ENCODE assay signal across 12 cellular contexts in genomic region chr6:156984178-156984738, GRCh38.
DNase-seq lines count a peak whose midpoint lies in the region; ATAC-seq and TF ChIP-seq lines count a peak whose summit lies in the region.
"Had no signal": no experiment of that assay in that cellular context is flagged by ENCODE, and none has a peak within 500 bp of the region (broad histone marks: within the 10 kb centered on the region; RNA-seq: fewer than 3 reads in every experiment).

No MANE protein-coding gene starts in this region.

- 94% methylated on average over 3 of the region's 3 CpGs for WGBS in smooth muscle cell (ENCODE audit: low lambda C conversion rate)

- H3K9me3 ChIP-seq in smooth muscle cell (replicated peaks; ENCODE audit: low read depth), result no peaks in the 10 kb centered on the region
- no peaks in the 10 kb centered on the region for H3K9me3 ChIP-seq in effector memory CD4-positive, alpha-beta T cell (ENCODE audit: control insufficient read depth, low read length)

- no peaks in the 10 kb centered on the region for H3F3A ChIP-seq in smooth muscle cell (ENCODE audit: low read depth)

- peak overlapping the region; percentile 74 for H3K27ac Mint-ChIP-seq in activated CD4-positive, alpha-beta T cell treated with anti-CD3 and anti-CD28 coated beads, Interleukin-2, amount 10 ng/mL, durations not matched to agents 7 days and 5 days
- peak overlapping the region; percentile 13 for H3K27ac Mint-ChIP-seq in activated naive CD8-positive, alpha-beta T cell

- CTCF ChIA-PET in activated CD4-positive, alpha-beta T cell treated with anti-CD3 and anti-CD28 coated beads, Interleukin-2, amount 10 ng/mL, durations not matched to agents 7 days and 5 days (lab: Charles Lee), result no interaction called here

- DNase-seq in activated CD4-positive, alpha-beta T cell treated with anti-CD3 and anti-CD28 coated beads, Interleukin-2, amount 10 ng/mL, durations not matched to agents 7 days and 5 days, result peak; percentile 24
- DNase-seq in activated CD4-positive, alpha-beta T cell treated with anti-CD3 and anti-CD28 coated beads, Interleukin-2, amount 50 U/mL, for 1 hour, result no peak
- DNase-seq in smooth muscle cell (lab: John Stamatoyannopoulos, UW; ENCODE audit: unreplicated experiment), result no peak
- DNase-seq in superior temporal gyrus (ENCODE audit: extremely low spot score), result no peak
- no peak for DNase-seq in NCI-H524 treated with DMSO at 0.1 percent for 48 hours (lab: John Stamatoyannopoulos, UW)
- no peak for DNase-seq in effector memory CD4-positive, alpha-beta T cell
- DNase-seq: anterior cingulate cortex, GF-D8, NCI-H146, occipital lobe had no signal

- no peak overlapping the region for H3K9ac ChIP-seq in smooth muscle cell (ENCODE audit: low read depth)

- POLR2A ChIA-PET in activated CD4-positive, alpha-beta T cell treated with anti-CD3 and anti-CD28 coated beads, Interleukin-2, amount 10 ng/mL, durations not matched to agents 7 days and 5 days (lab: Charles Lee), result no interaction called here

- H3K27me3 Mint-ChIP-seq in activated CD4-positive, alpha-beta T cell treated with anti-CD3 and anti-CD28 coated beads, Interleukin-2, amount 10 ng/mL, durations not matched to agents 7 days and 5 days, result no peaks in the 10 kb centered on the region
- no peaks in the 10 kb centered on the region for H3K27me3 Mint-ChIP-seq in activated naive CD8-positive, alpha-beta T cell

- no peaks in the 10 kb centered on the region for H3K36me3 Mint-ChIP-seq in activated CD4-positive, alpha-beta T cell treated with anti-CD3 and anti-CD28 coated beads, Interleukin-2, amount 10 ng/mL, durations not matched to agents 7 days and 5 days (ENCODE audit: low read depth)
- no peaks in the 10 kb centered on the region for H3K36me3 Mint-ChIP-seq in activated naive CD8-positive, alpha-beta T cell

- no peak overlapping the region for H2AFZ ChIP-seq in smooth muscle cell (ENCODE audit: low read depth)

- no peak overlapping the region for H3K4me3 ChIP-seq in smooth muscle cell
- H3K4me3 ChIP-seq in effector memory CD4-positive, alpha-beta T cell (ENCODE audit: insufficient read depth, low read depth, low read length, poor library complexity, severe bottlenecking), result no peak overlapping the region

- H3K27ac ChIP-seq in smooth muscle cell (ENCODE audit: low read depth), result no peak overlapping the region
- H3K27ac ChIP-seq in effector memory CD4-positive, alpha-beta T cell (ENCODE audit: insufficient read depth, low read length, poor library complexity, severe bottlenecking), result no peak overlapping the region

- peak overlapping the region; percentile 17 for H3K4me2 ChIP-seq in smooth muscle cell

- H3K4me3 Mint-ChIP-seq in activated CD4-positive, alpha-beta T cell treated with anti-CD3 and anti-CD28 coated beads, Interleukin-2, amount 10 ng/mL, durations not matched to agents 7 days and 5 days, result peak overlapping the region; percentile 13
- no peak overlapping the region for H3K4me3 Mint-ChIP-seq in activated naive CD8-positive, alpha-beta T cell

- H3K4me1 ChIP-seq in smooth muscle cell (ENCODE audit: low read depth), result peaks cover 10% of the 10 kb centered on the region
- H3K4me1 ChIP-seq in effector memory CD4-positive, alpha-beta T cell (ENCODE audit: control insufficient read depth, insufficient read depth, low read length, poor library complexity, severe bottlenecking), result peaks cover 7% of the 10 kb centered on the region

- peaks cover 100% of the 10 kb centered on the region for H4K20me1 ChIP-seq in smooth muscle cell (ENCODE audit: low read depth)

- peaks cover 58% of the 10 kb centered on the region for H3K4me1 Mint-ChIP-seq in activated CD4-positive, alpha-beta T cell treated with anti-CD3 and anti-CD28 coated beads, Interleukin-2, amount 10 ng/mL, durations not matched to agents 7 days and 5 days
- H3K4me1 Mint-ChIP-seq in activated naive CD8-positive, alpha-beta T cell (ENCODE audit: low read depth), result peaks cover 87% of the 10 kb centered on the region

- no peaks in the 10 kb centered on the region for H3K36me3 ChIP-seq in smooth muscle cell (ENCODE audit: low read depth)
- H3K36me3 ChIP-seq in effector memory CD4-positive, alpha-beta T cell (ENCODE audit: control insufficient read depth, insufficient read depth, low read length), result no peaks in the 10 kb centered on the region

- no peaks in the 10 kb centered on the region for H3K9me3 Mint-ChIP-seq in activated CD4-positive, alpha-beta T cell treated with anti-CD3 and anti-CD28 coated beads, Interleukin-2, amount 10 ng/mL, durations not matched to agents 7 days and 5 days
- no peaks in the 10 kb centered on the region for H3K9me3 Mint-ChIP-seq in activated naive CD8-positive, alpha-beta T cell (ENCODE audit: low read depth)

- TF ChIP-seq CTCF in smooth muscle cell (IDR thresholded peaks at IDR 0.05; ENCODE audit: borderline replicate concordance, insufficient read depth, poor library complexity, severe bottlenecking), result no peak

- ATAC-seq in HG02884 (IDR thresholded peaks at IDR 0.05; ENCODE audit: unreplicated experiment), result peak; percentile 59

- no peaks in the 10 kb centered on the region for H3K27me3 ChIP-seq in smooth muscle cell (ENCODE audit: low read depth)
- H3K27me3 ChIP-seq in effector memory CD4-positive, alpha-beta T cell (replicated peaks; ENCODE audit: control insufficient read depth, insufficient read depth, low read length, poor library complexity, severe bottlenecking), result no peaks in the 10 kb centered on the region

- peaks cover 99% of the 10 kb centered on the region for H3K79me2 ChIP-seq in smooth muscle cell (ENCODE audit: low read depth)
